In genomic region chr5:81971694-81972495, GRCh38 we compare ENCODE assay signal across 8 cellular contexts. TPM values are rescaled to one million over a fixed set of nuclear protein-coding genes. Genes with fewer than 3 reads are reported as not detected.
DNase-seq lines count a peak whose midpoint lies in the region; ATAC-seq, FAIRE-seq and TF ChIP-seq lines count a peak whose summit lies in the region.

Gene ATG10 (plus strand): TSS chr5:81972023. CDS start chr5:81987571, 15,548 bp downstream.

- H3K27ac ChIP-seq in OCI-LY1 (ENCODE audit: low read depth, low read length, poor library complexity, severe bottlenecking) = peak within 1 kb of the TSS; percentile 64

- intact Hi-C loops in mucosa of descending colon (cut with DNase I, micrococcal nuclease) = no loop called here

- H3K9me3 ChIP-seq in OCI-LY1 (ENCODE audit: low read length) = no peaks in the 10 kb centered on the region
- H3K9me3 ChIP-seq in mucosa of descending colon = no peaks in the 10 kb centered on the region

- H3K9ac ChIP-seq in OCI-LY1 (ENCODE audit: low read length) = peak within 1 kb of the TSS; percentile 89

- no peak for FAIRE-seq in D721Med (lab: Jason Lieb, UNC)

- no peaks in the 10 kb centered on the region for H3K79me2 ChIP-seq in OCI-LY1 (ENCODE audit: insufficient read depth, low read length)

- no peaks in the 10 kb centered on the region for H3F3A ChIP-seq in OCI-LY1 (ENCODE audit: insufficient read depth, low read length)

- DNase-seq in D721Med (ENCODE audit: insufficient read length, low spot score) (peak; percentile 76), HuH-7 (ENCODE audit: low spot score) (peak; percentile 92), activated T-cell treated with anti-CD3 and anti-CD28 coated beads for 24 hours (ENCODE audit: low read depth) (peak; percentile 86), epithelial cell of esophagus (ENCODE audit: low read depth) (peak; percentile 87), mucosa of descending colon (peak; percentile 90 to 94 (median 93))
- peak; percentile 67 to 80 for DNase-seq in stimulated activated CD8-positive, alpha-beta memory T cell treated with anti-CD3 and anti-CD28 coated beads, Interleukin-4, amount 100 ng/mL, for 1 hour (ENCODE audit: low read depth in 2 of 2, low spot score in 1 of 2)

- no peaks in the 10 kb centered on the region for H3K27me3 ChIP-seq in OCI-LY1 (ENCODE audit: insufficient read depth, low read length)

- no peaks in the 10 kb centered on the region for H3K9me2 ChIP-seq in OCI-LY1 (ENCODE audit: low read depth, low read length)

- H4K20me1 ChIP-seq in OCI-LY1 (ENCODE audit: insufficient read depth, low read length) = no peaks in the 10 kb centered on the region

- H3K36me3 ChIP-seq in OCI-LY1 (ENCODE audit: insufficient read depth, low read length) (no peaks in the 10 kb centered on the region), mucosa of descending colon (ENCODE audit: low read depth) (no peaks in the 10 kb centered on the region)

- H3K4me2 ChIP-seq in OCI-LY1 (ENCODE audit: low read length) = peak within 1 kb of the TSS; percentile 94

- TF ChIP-seq CTCF in D721Med (IDR thresholded peaks at IDR 0.05; ENCODE audit: insufficient read depth, missing control alignments) = no peak
- no peak for TF ChIP-seq CTCF in OCI-LY1 (IDR thresholded peaks at IDR 0.05; ENCODE audit: low read length)
- TF ChIP-seq CTCF in epithelial cell of esophagus (IDR thresholded peaks at IDR 0.05; ENCODE audit: insufficient read depth, low read depth, low read length, missing control alignments) = no peak
- TF ChIP-seq CTCF in mucosa of descending colon (IDR thresholded peaks at IDR 0.05) = no peak

- H3K4me3 ChIP-seq in OCI-LY1 (ENCODE audit: low read depth, low read length, poor library complexity, severe bottlenecking) = peak within 1 kb of the TSS; percentile 83
- H3K4me3 ChIP-seq in epithelial cell of esophagus (ENCODE audit: low read length) = peak within 1 kb of the TSS; percentile 71
- peak within 1 kb of the TSS; percentile 38 for H3K4me3 ChIP-seq in mucosa of descending colon

- peak within 1 kb of the TSS; percentile 91 for H2AFZ ChIP-seq in OCI-LY1 (ENCODE audit: low read length)

- ATAC-seq in GM21526 (IDR thresholded peaks at IDR 0.05; ENCODE audit: low FRiP score, unreplicated experiment) = peak; percentile 96
- peak; percentile 99 for ATAC-seq in mucosa of descending colon

- H3K4me1 ChIP-seq in OCI-LY1 (ENCODE audit: insufficient read depth, low read length, severe bottlenecking) = peaks cover 24% of the 10 kb centered on the region
- no peaks in the 10 kb centered on the region for H3K4me1 ChIP-seq in mucosa of descending colon (ENCODE audit: low read depth)

RNA-seq across cellular contexts. Expression of gene ATG10, which starts in this region (rescaled TPM):
- total RNA-seq in mucosa of descending colon = 1 to 10 TPM; 5.9 to 8.8 (median 7.0) TPM

Comparison
In these comparisons a context has a peak if more than half of its experiments do, and no peak if none do; other contexts are left out.
1. Peak in every context shown above with its lines: DNase-seq, ATAC-seq, H3K4me3 ChIP-seq and H3K27ac ChIP-seq.